Comparison of ENCODE assay signal across 1 cellular context in the genomic region with DNA sequence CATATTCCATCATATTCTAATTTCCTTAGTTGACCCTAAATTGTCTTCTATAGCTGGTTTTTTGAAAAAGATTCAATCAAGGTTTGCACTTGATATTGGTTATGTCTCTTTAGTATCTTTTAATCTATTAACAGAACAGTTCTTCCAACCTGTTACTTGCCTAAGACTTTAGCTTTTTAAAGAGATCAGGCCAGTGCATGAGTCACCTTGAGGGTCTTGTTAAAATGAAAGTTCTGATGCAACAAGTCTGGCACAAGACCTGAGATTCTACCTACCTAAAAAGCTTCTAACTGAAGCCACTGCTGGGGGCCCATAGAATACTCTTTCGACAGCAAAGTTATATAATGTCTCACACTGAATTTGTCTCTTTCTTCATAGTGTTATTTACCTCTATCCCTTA.
TF ChIP-seq lines count a peak whose summit lies in the region.

No MANE protein-coding gene starts in this region.

TF ChIP-seq in HEK293, 187 proteins besides CTCF, POLR2A, EP300 and RAD21:
- TF ChIP-seq, protein P1, sequence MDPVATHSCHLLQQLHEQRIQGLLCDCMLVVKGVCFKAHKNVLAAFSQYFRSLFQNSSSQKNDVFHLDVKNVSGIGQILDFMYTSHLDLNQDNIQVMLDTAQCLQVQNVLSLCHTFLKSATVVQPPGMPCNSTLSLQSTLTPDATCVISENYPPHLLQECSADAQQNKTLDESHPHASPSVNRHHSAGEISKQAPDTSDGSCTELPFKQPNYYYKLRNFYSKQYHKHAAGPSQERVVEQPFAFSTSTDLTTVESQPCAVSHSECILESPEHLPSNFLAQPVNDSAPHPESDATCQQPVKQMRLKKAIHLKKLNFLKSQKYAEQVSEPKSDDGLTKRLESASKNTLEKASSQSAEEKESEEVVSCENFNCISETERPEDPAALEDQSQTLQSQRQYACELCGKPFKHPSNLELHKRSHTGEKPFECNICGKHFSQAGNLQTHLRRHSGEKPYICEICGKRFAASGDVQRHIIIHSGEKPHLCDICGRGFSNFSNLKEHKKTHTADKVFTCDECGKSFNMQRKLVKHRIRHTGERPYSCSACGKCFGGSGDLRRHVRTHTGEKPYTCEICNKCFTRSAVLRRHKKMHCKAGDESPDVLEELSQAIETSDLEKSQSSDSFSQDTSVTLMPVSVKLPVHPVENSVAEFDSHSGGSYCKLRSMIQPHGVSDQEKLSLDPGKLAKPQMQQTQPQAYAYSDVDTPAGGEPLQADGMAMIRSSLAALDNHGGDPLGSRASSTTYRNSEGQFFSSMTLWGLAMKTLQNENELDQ (tag by site-specific recombination; IDR thresholded peaks at IDR 0.05; ENCODE audit: low read depth): no peak
- TF ChIP-seq ZNF335 (tag by site-specific recombination; conservative IDR thresholded peaks at IDR 0.05) (peak; percentile 73), SCRT2 (tag by site-specific recombination; IDR thresholded peaks at IDR 0.05) (peak; percentile 90), ZNF654 (tag by site-specific recombination; IDR thresholded peaks at IDR 0.05; ENCODE audit: low read depth) (no peak)
